22 cellular contexts compared by ENCODE assay signal in the genomic region with DNA sequence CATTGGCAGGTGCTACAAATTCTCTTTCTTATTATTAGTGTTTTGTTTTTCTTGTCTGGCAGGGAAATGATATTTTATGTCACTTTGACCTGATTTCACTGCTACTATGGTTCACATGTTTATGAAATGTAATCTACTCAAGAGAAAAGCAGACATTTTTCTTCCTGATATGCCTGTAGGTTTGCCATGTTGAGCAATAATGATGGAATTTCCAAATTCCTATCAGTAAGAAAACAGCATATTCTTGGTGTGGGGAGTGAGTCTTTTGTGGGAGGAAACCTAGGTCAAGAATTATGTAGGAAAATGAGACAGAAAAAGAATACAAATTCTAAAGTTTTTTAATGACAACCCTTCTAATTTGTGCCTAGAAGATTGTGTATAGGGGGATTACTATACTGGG.
"Had no signal": no experiment of that assay in that cellular context is flagged by ENCODE, and none has a peak within 500 bp of the region (broad histone marks: within the 10 kb centered on the region; RNA-seq: fewer than 3 reads in every experiment).

No MANE protein-coding gene starts in this region.

- H3K4me3 ChIP-seq: ascending aorta, cardiac muscle cell, K562, Peyer's patch had no signal

- ATAC-seq: activated CD4-positive, CD25-positive, alpha-beta regulatory T cell treated with anti-CD3 and anti-CD28 coated beads, Interleukin-2, amount 50 U/mL, for 24 hours; activated CD8-positive, alpha-beta T cell treated with anti-CD3 and anti-CD28 coated beads for 36 hours; activated T-cell treated with anti-CD3 and anti-CD28 coated beads, Interleukin-2, amount 50 U/mL, for 72 hours; K562 had no signal

- DNase-seq: activated CD4-positive, alpha-beta T cell treated with anti-CD3 and anti-CD28 coated beads for 4 hours; activated CD8-positive, alpha-beta memory T cell treated with anti-CD3 and anti-CD28 coated beads, Interleukin-2, amount 50 U/mL, for 4 hours; activated CD8-positive, alpha-beta T cell treated with anti-CD3 and anti-CD28 coated beads for 36 hours; activated gamma-delta T cell treated with Interleukin-2 at 50 U/mL for 16 hours; activated naive CD4-positive, alpha-beta T cell treated with anti-CD3 and anti-CD28 coated beads, Interleukin-2, amount 50 U/mL, for 16 hours; activated naive CD8-positive, alpha-beta T cell treated with anti-CD3 and anti-CD28 coated beads, Interleukin-2, amount 10 ng/mL, durations not matched to agents 7 days and 5 days; activated T-cell treated with anti-CD3 and anti-CD28 coated beads, Interleukin-2, amount 50 U/mL, for 72 hours; amniotic stem cell; Karpas-422; NCI-H1105 treated with DMSO at 0.1 percent for 48 hours; NCI-H1436 treated with DMSO at 0.1 percent for 48 hours; NCI-H187; NCI-H2171; NCI-H2227 treated with DMSO at 0.1 percent for 48 hours; NCI-H510A; NCI-H69; Peyer's patch; SHP77 had no signal
